21 cellular contexts compared by ENCODE assay signal in the genomic region with DNA sequence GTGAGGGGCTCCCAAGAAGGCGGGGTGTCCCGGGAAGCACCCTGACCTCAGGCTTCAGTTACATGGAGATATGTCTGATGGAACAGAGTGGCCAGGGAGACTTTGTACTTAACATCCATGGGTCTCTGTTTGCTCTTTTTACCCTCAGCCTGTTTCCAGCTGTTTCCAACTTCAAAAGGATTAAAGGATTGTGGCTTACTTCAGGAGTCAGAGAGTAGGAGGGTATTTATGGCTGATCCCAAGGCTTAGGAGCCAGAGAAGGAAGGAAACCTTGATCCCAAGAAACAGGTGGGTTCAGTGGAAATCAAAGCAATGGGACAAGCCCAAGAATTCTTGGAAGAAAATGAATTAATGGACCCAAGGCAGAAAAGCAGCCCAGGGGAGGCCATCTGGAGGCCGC.
"Had no signal": no experiment of that assay in that cellular context is flagged by ENCODE, and none has a peak within 500 bp of the region (broad histone marks: within the 10 kb centered on the region; RNA-seq: fewer than 3 reads in every experiment).

No MANE protein-coding gene starts in this region.

- H3K4me1 ChIP-seq: adrenal gland had no signal

- DNase-seq: activated CD4-positive, alpha-beta T cell treated with anti-CD3 and anti-CD28 coated beads, Interleukin-2, amount 10 ng/mL, durations not matched to agents 7 days and 5 days; activated CD8-positive, alpha-beta memory T cell treated with anti-CD3 and anti-CD28 coated beads, Interleukin-2, amount 50 U/mL, for 4 hours; activated gamma-delta T cell; activated T-cell treated with anti-CD3 and anti-CD28 coated beads, Interleukin-2, amount 50 U/mL, for 4 hours; adrenal gland; dermis blood vessel endothelial cell; effector memory CD8-positive, alpha-beta T cell; foreskin fibroblast; hippocampal formation; nucleus accumbens; retina; stimulated activated naive CD8-positive, alpha-beta T cell treated with anti-CD3 and anti-CD28 coated beads, Interleukin-15, Interleukin-2, amounts not matched to agents 100 U/mL and 50 U/mL, for 24 hours; substantia nigra; T1000 had no signal

- H3K4me3 Mint-ChIP-seq: activated CD4-positive, alpha-beta T cell treated with anti-CD3 and anti-CD28 coated beads, Interleukin-2, amount 10 ng/mL, durations not matched to agents 7 days and 5 days; activated naive CD4-positive, alpha-beta T cell treated with anti-CD3 and anti-CD28 coated beads, Interleukin-2, amount 50 U/mL, for 24 hours; activated T-cell treated with anti-CD3 and anti-CD28 coated beads, Interleukin-2, amount 50 U/mL, for 4 hours; effector memory CD8-positive, alpha-beta T cell; memory B cell; natural killer cell treated with Interleukin-12 subunit alpha and Interleukin-12 subunit beta and Interleukin-15 and Interleukin-18, amount 100 ng/mL, for 72 hours; type B pancreatic cell had no signal

- H3K4me3 ChIP-seq: adrenal gland, cardiac muscle cell had no signal

- H3K27ac Mint-ChIP-seq: activated CD4-positive, alpha-beta T cell treated with anti-CD3 and anti-CD28 coated beads, Interleukin-2, amount 10 ng/mL, durations not matched to agents 7 days and 5 days; activated naive CD4-positive, alpha-beta T cell treated with anti-CD3 and anti-CD28 coated beads, Interleukin-2, amount 50 U/mL, for 24 hours; effector memory CD8-positive, alpha-beta T cell; memory B cell; natural killer cell treated with Interleukin-12 subunit alpha and Interleukin-12 subunit beta and Interleukin-15 and Interleukin-18, amount 100 ng/mL, for 72 hours; type B pancreatic cell had no signal

- H3K36me3 Mint-ChIP-seq: activated naive CD4-positive, alpha-beta T cell treated with anti-CD3 and anti-CD28 coated beads, Interleukin-2, amount 50 U/mL, for 24 hours; memory B cell; natural killer cell treated with Interleukin-12 subunit alpha and Interleukin-12 subunit beta and Interleukin-15 and Interleukin-18, amount 100 ng/mL, for 72 hours; type B pancreatic cell had no signal

- H3K36me3 ChIP-seq: adrenal gland, cardiac muscle cell had no signal

- H3K27ac ChIP-seq: adrenal gland, cardiac muscle cell had no signal

- H3K4me1 Mint-ChIP-seq: activated CD4-positive, alpha-beta T cell treated with anti-CD3 and anti-CD28 coated beads, Interleukin-2, amount 10 ng/mL, durations not matched to agents 7 days and 5 days; activated naive CD4-positive, alpha-beta T cell treated with anti-CD3 and anti-CD28 coated beads, Interleukin-2, amount 50 U/mL, for 24 hours; memory B cell had no signal

- H3K9me3 ChIP-seq: adrenal gland had no signal

- H3K9me3 Mint-ChIP-seq: activated CD4-positive, alpha-beta T cell treated with anti-CD3 and anti-CD28 coated beads, Interleukin-2, amount 10 ng/mL, durations not matched to agents 7 days and 5 days; activated naive CD4-positive, alpha-beta T cell treated with anti-CD3 and anti-CD28 coated beads, Interleukin-2, amount 50 U/mL, for 24 hours; activated T-cell treated with anti-CD3 and anti-CD28 coated beads, Interleukin-2, amount 50 U/mL, for 4 hours; effector memory CD8-positive, alpha-beta T cell; memory B cell; natural killer cell treated with Interleukin-12 subunit alpha and Interleukin-12 subunit beta and Interleukin-15 and Interleukin-18, amount 100 ng/mL, for 72 hours; type B pancreatic cell had no signal

- H3K27me3 ChIP-seq: adrenal gland, cardiac muscle cell had no signal

- ATAC-seq: activated CD4-positive, CD25-positive, alpha-beta regulatory T cell treated with anti-CD3 and anti-CD28 coated beads, Interleukin-2, amount 50 U/mL, for 24 hours; activated T-cell treated with anti-CD3 and anti-CD28 coated beads, Interleukin-2, amount 50 U/mL, for 4 hours; effector memory CD8-positive, alpha-beta T cell; left lobe of liver; natural killer cell treated with Interleukin-12 subunit alpha and Interleukin-12 subunit beta and Interleukin-15 and Interleukin-18, amount 100 ng/mL, for 72 hours; stimulated activated naive CD8-positive, alpha-beta T cell treated with anti-CD3 and anti-CD28 coated beads, Interleukin-15, Interleukin-2, amounts not matched to agents 100 U/mL and 50 U/mL, for 24 hours had no signal
